In the genomic region with DNA sequence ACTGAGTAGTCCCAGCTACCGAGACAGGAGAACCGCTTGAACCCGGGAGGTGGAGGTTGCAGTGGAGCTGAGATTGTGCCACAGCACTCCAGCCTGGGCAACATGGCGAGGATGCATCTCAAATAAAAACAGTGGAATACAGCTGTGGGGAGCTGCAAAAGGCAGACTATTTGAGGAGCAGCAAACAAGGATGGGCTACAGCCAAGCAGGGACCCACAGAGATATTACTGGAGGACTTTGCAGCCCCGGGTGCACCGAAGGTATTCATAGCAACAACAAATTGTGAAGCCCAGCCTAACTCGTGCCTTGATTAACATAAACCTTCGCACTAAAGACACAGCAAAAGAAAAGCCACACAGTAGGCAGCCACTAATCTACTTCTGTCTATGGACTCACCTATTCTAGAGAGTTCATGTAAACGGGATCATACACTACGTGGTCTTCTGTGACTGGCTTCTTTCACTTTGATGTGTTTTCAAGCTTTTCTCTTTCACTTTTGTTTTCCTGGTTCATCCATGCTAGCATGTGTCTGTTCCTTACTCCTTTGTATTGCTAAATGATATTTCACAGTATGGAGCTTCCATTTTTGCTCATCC, we compare ENCODE assay signal across 1 cellular context.
TF ChIP-seq lines count a peak whose summit lies in the region.

No MANE protein-coding gene starts in this region.

TF ChIP-seq in SK-N-SH, 30 proteins besides CTCF, POLR2A, EP300 and RAD21 (continued from another document):
- TF ChIP-seq, protein P1, sequence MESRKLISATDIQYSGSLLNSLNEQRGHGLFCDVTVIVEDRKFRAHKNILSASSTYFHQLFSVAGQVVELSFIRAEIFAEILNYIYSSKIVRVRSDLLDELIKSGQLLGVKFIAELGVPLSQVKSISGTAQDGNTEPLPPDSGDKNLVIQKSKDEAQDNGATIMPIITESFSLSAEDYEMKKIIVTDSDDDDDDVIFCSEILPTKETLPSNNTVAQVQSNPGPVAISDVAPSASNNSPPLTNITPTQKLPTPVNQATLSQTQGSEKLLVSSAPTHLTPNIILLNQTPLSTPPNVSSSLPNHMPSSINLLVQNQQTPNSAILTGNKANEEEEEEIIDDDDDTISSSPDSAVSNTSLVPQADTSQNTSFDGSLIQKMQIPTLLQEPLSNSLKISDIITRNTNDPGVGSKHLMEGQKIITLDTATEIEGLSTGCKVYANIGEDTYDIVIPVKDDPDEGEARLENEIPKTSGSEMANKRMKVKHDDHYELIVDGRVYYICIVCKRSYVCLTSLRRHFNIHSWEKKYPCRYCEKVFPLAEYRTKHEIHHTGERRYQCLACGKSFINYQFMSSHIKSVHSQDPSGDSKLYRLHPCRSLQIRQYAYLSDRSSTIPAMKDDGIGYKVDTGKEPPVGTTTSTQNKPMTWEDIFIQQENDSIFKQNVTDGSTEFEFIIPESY (IDR thresholded peaks at IDR 0.05; ENCODE audit: borderline replicate concordance, low read depth) = no peak
- TF ChIP-seq FOSL2 (IDR thresholded peaks at IDR 0.05; ENCODE audit: borderline replicate concordance, low read depth) (no peak), CHD2 (IDR thresholded peaks at IDR 0.05; ENCODE audit: low read length, partially characterized antibody) (no peak), RCOR1 (IDR thresholded peaks at IDR 0.05; ENCODE audit: low read length) (no peak), USF1 (IDR thresholded peaks at IDR 0.05; ENCODE audit: borderline replicate concordance, low read depth) (no peak)
